In the genomic region with DNA sequence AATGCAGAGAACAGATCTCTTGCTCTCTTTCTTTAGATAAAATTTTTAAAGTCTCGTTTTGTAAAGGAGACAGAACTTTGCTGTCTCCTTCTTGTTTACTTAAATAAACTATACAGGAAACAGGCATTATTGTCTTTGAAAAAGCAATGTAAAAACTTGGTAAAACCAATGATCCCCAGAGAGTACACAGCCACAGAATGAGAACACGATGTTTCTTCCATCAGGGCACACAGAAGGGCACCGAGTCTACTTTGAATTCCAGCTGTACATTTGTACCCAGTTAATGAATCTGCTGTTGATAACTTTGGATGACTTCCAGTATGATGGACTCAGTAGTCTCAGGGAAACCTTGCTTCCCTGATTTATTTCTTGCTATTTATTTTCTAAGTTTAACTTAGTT, we compare ENCODE assay signal across 17 cellular contexts. TPM values are rescaled to one million over a fixed set of nuclear protein-coding genes. Genes with fewer than 3 reads are reported as not detected.
A peak's percentile ranks its signal among the peaks of the same experiment; 100 is the strongest.
DNase-seq lines count a peak whose midpoint lies in the region; TF ChIP-seq lines count a peak whose summit lies in the region.
"Had no signal": no experiment of that assay in that cellular context is flagged by ENCODE, and none has a peak within 500 bp of the region (broad histone marks: within the 10 kb centered on the region; RNA-seq: fewer than 3 reads in every experiment).

No MANE protein-coding gene starts in this region.

- intact Hi-C loops in thyroid gland (cut with DNase I) = no loop called here

- H3K36me3 ChIP-seq in SK-N-MC (ENCODE audit: insufficient read depth, low read length) (no peaks in the 10 kb centered on the region), muscle layer of duodenum (ENCODE audit: control insufficient read depth in 1 of 2, insufficient read depth in 2 of 2, low read length in 2 of 2) (no peaks in the 10 kb centered on the region), thyroid gland (no peaks in the 10 kb centered on the region)

- DNase-seq in SK-N-MC (ENCODE audit: low read depth, low spot score) = no peak
- DNase-seq in fibroblast of gingiva (ENCODE audit: low read depth) = peak; percentile 75
- no peak for DNase-seq in thyroid gland
- no peak for DNase-seq in SKM-1 (lab: John Stamatoyannopoulos, UW; ENCODE audit: unreplicated experiment)
- DNase-seq in C1 segment of cervical spinal cord (lab: John Stamatoyannopoulos, UW) = no peak
- no peak for DNase-seq in mesenteric fat pad (ENCODE audit: low spot score)
- no peak for DNase-seq in stimulated activated CD4-positive, alpha-beta T cell treated with anti-CD3 and anti-CD28 coated beads, Interleukin-4, amount 100 ng/mL, for 4 hours
- DNase-seq: activated CD4-positive, alpha-beta T cell treated with anti-CD3 and anti-CD28 coated beads for 48 hours; activated T-cell treated with anti-CD3 and anti-CD28 coated beads, Interleukin-2, amount 50 U/mL, for 4 hours; CD4-positive, alpha-beta T cell; effector memory CD4-positive, alpha-beta T cell; IMR-90; NCI-H1436; NCI-H510A treated with DMSO at 0.1 percent for 48 hours; stimulated activated CD8-positive, alpha-beta memory T cell treated with anti-CD3 and anti-CD28 coated beads, Interleukin-4, amount 100 ng/mL, for 48 hours had no signal

- TF ChIP-seq CTCF in thyroid gland (IDR thresholded peaks at IDR 0.05) = no peak

- H3K9me3 ChIP-seq in SK-N-MC (ENCODE audit: low read depth, low read length) = no peaks in the 10 kb centered on the region
- no peaks in the 10 kb centered on the region for H3K9me3 ChIP-seq in muscle layer of duodenum (ENCODE audit: control insufficient read depth in 1 of 2, low read length in 2 of 2)
- H3K9me3 ChIP-seq in thyroid gland = no peaks in the 10 kb centered on the region

- H3K4me3 ChIP-seq in SK-N-MC (peak overlapping the region; percentile 67), muscle layer of duodenum (ENCODE audit: low read depth in 1 of 2, low read length in 2 of 2) (peak overlapping the region in 1 of 2 donors; percentile 43), thyroid gland (replicated peaks in 1 of 3) (no peak overlapping the region)

- H3K27me3 ChIP-seq in muscle layer of duodenum (ENCODE audit: low read depth, low read length) (no peaks in the 10 kb centered on the region), thyroid gland (no peaks in the 10 kb centered on the region)

- H3K4me1 ChIP-seq in muscle layer of duodenum (ENCODE audit: control insufficient read depth in 1 of 2, insufficient read depth in 2 of 2, low read length in 2 of 2) (peaks cover 23 to 60% of the 10 kb centered on the region in 2 donors), thyroid gland (peaks cover 14 to 46% of the 10 kb centered on the region in 2 donors)

- H3K27ac ChIP-seq in SK-N-MC (peak overlapping the region; percentile 87), muscle layer of duodenum (ENCODE audit: low read length) (peak overlapping the region; percentile 50), thyroid gland (peak overlapping the region in 2 of 3 donors; percentile 29 to 71)

- H3K9ac ChIP-seq in SK-N-MC (ENCODE audit: insufficient read length) = peak overlapping the region; percentile 14

- 39 to 57% methylated on average over 3 of the region's 3 CpGs for WGBS in thyroid gland, 2 donors

- TF ChIP-seq POLR2A in thyroid gland (IDR thresholded peaks at IDR 0.05) = no peak

RNA-seq across cellular contexts. Expression of a gene that starts 8.1 kb away (rescaled TPM):
- total RNA-seq in thyroid gland (10 to 100 TPM in 1 of 4 donors, 1 to 10 TPM in 3; 2.5 to 12.9 (median 6.4) TPM), mesenteric fat pad (36.8 TPM)
- total RNA-seq: activated T-cell treated with anti-CD3 and anti-CD28 coated beads, Interleukin-2, amount 50 U/mL, for 4 hours; CD4-positive, alpha-beta T cell; T-helper 2 cell treated with Interferon-gamma antibody and Interleukin-4, amounts not matched to agents 100 ng/mL and 5 ng/mL, for 36 hours had no signal

RNA-seq across cellular contexts. Expression of a gene that starts 20.0 kb away (rescaled TPM):
- total RNA-seq in thyroid gland (10 to 100 TPM; 13.7 to 17.2 (median 14.8) TPM), mesenteric fat pad (22.5 TPM)
